In genomic region chr10:7027237-7027912, GRCh38 we compare ENCODE assay signal across 13 cellular contexts.
A peak's percentile ranks its signal among the peaks of the same experiment; 100 is the strongest.
DNase-seq lines count a peak whose midpoint lies in the region; ATAC-seq and TF ChIP-seq lines count a peak whose summit lies in the region.
"Had no signal": no experiment of that assay in that cellular context is flagged by ENCODE, and none has a peak within 500 bp of the region (broad histone marks: within the 10 kb centered on the region; RNA-seq: fewer than 3 reads in every experiment).

No MANE protein-coding gene starts in this region.

- no peak for TF ChIP-seq CTCF in natural killer cell (IDR thresholded peaks at IDR 0.05)

- H3K27me3 Mint-ChIP-seq in activated CD8-positive, alpha-beta memory T cell treated with anti-CD3 and anti-CD28 coated beads, Interleukin-2, amount 10 ng/mL, durations not matched to agents 7 days and 5 days: no peaks in the 10 kb centered on the region
- no peaks in the 10 kb centered on the region for H3K27me3 Mint-ChIP-seq in activated T-helper 17 cell treated with anti-CD3 and anti-CD28 coated beads, Interleukin-2, amount 50 U/mL, for 72 hours
- no peaks in the 10 kb centered on the region for H3K27me3 Mint-ChIP-seq in natural killer cell (ENCODE audit: low read depth in 2 of 2)
- no peaks in the 10 kb centered on the region for H3K27me3 Mint-ChIP-seq in activated naive CD4-positive, alpha-beta T cell treated with anti-CD3 and anti-CD28 coated beads for 36 hours (ENCODE audit: low read depth)
- H3K27me3 Mint-ChIP-seq: B cell; CD4-positive, alpha-beta T cell had no signal

- no peak overlapping the region for H3K4me3 Mint-ChIP-seq in activated CD8-positive, alpha-beta memory T cell treated with anti-CD3 and anti-CD28 coated beads, Interleukin-2, amount 10 ng/mL, durations not matched to agents 7 days and 5 days
- H3K4me3 Mint-ChIP-seq in activated T-helper 17 cell treated with anti-CD3 and anti-CD28 coated beads, Interleukin-2, amount 50 U/mL, for 72 hours: no peak overlapping the region
- H3K4me3 Mint-ChIP-seq in natural killer cell: peak overlapping the region; percentile 90
- no peak overlapping the region for H3K4me3 Mint-ChIP-seq in activated naive CD4-positive, alpha-beta T cell treated with anti-CD3 and anti-CD28 coated beads for 36 hours
- H3K4me3 Mint-ChIP-seq: B cell; CD4-positive, alpha-beta T cell had no signal

- peak overlapping the region; percentile 8 for H3K27ac Mint-ChIP-seq in activated CD8-positive, alpha-beta memory T cell treated with anti-CD3 and anti-CD28 coated beads, Interleukin-2, amount 10 ng/mL, durations not matched to agents 7 days and 5 days
- peak overlapping the region; percentile 15 for H3K27ac Mint-ChIP-seq in activated T-helper 17 cell treated with anti-CD3 and anti-CD28 coated beads, Interleukin-2, amount 50 U/mL, for 72 hours
- peak overlapping the region; percentile 93 for H3K27ac Mint-ChIP-seq in natural killer cell
- no peak overlapping the region for H3K27ac Mint-ChIP-seq in activated naive CD4-positive, alpha-beta T cell treated with anti-CD3 and anti-CD28 coated beads for 36 hours
- H3K27ac Mint-ChIP-seq: B cell; CD4-positive, alpha-beta T cell had no signal

- no peak for DNase-seq in activated CD8-positive, alpha-beta memory T cell treated with anti-CD3 and anti-CD28 coated beads, Interleukin-2, amount 10 ng/mL, durations not matched to agents 7 days and 5 days
- DNase-seq in activated CD8-positive, alpha-beta memory T cell treated with anti-CD3 and anti-CD28 coated beads for 24 hours: no peak
- no peak for DNase-seq in natural killer cell
- no peak for DNase-seq in NCI-H128 (lab: John Stamatoyannopoulos, UW; ENCODE audit: unreplicated experiment)
- DNase-seq in activated naive CD4-positive, alpha-beta T cell treated with anti-CD3 and anti-CD28 coated beads for 36 hours: no peak
- DNase-seq in stimulated activated CD4-positive, alpha-beta T cell treated with anti-CD3 and anti-CD28 coated beads, Interleukin-4, amount 100 ng/mL, for 24 hours: no peak
- DNase-seq: C1 segment of cervical spinal cord; CD4-positive, alpha-beta T cell; DMS79 had no signal

- peaks cover 57% of the 10 kb centered on the region for H3K4me1 Mint-ChIP-seq in activated CD8-positive, alpha-beta memory T cell treated with anti-CD3 and anti-CD28 coated beads, Interleukin-2, amount 10 ng/mL, durations not matched to agents 7 days and 5 days
- peaks cover 19% of the 10 kb centered on the region for H3K4me1 Mint-ChIP-seq in activated T-helper 17 cell treated with anti-CD3 and anti-CD28 coated beads, Interleukin-2, amount 50 U/mL, for 72 hours
- peaks cover 69 to 72% of the 10 kb centered on the region in 2 donors for H3K4me1 Mint-ChIP-seq in natural killer cell
- H3K4me1 Mint-ChIP-seq in activated naive CD4-positive, alpha-beta T cell treated with anti-CD3 and anti-CD28 coated beads for 36 hours (ENCODE audit: low read depth): peaks cover 18% of the 10 kb centered on the region
- H3K4me1 Mint-ChIP-seq: B cell had no signal

- peaks cover 2% of the 10 kb centered on the region for H3K9me3 Mint-ChIP-seq in activated CD8-positive, alpha-beta memory T cell treated with anti-CD3 and anti-CD28 coated beads, Interleukin-2, amount 10 ng/mL, durations not matched to agents 7 days and 5 days (ENCODE audit: low read depth)
- peaks cover 5% of the 10 kb centered on the region for H3K9me3 Mint-ChIP-seq in activated T-helper 17 cell treated with anti-CD3 and anti-CD28 coated beads, Interleukin-2, amount 50 U/mL, for 72 hours
- H3K9me3 Mint-ChIP-seq in natural killer cell: peaks cover 8 to 13% of the 10 kb centered on the region in 2 donors
- no peaks in the 10 kb centered on the region for H3K9me3 Mint-ChIP-seq in activated naive CD4-positive, alpha-beta T cell treated with anti-CD3 and anti-CD28 coated beads for 36 hours
- H3K9me3 Mint-ChIP-seq: CD4-positive, alpha-beta T cell had no signal

- ATAC-seq in activated CD8-positive, alpha-beta memory T cell treated with anti-CD3 and anti-CD28 coated beads, Interleukin-2, amount 10 ng/mL, durations not matched to agents 7 days and 5 days: no peak
- no peak for ATAC-seq in activated T-helper 17 cell treated with anti-CD3 and anti-CD28 coated beads, Interleukin-2, amount 50 U/mL, for 72 hours (replicated peaks)
- ATAC-seq in natural killer cell: no peak
- ATAC-seq: GM12878, HCT116 had no signal

- H3K36me3 Mint-ChIP-seq in activated CD8-positive, alpha-beta memory T cell treated with anti-CD3 and anti-CD28 coated beads, Interleukin-2, amount 10 ng/mL, durations not matched to agents 7 days and 5 days: peaks cover 29% of the 10 kb centered on the region
- no peaks in the 10 kb centered on the region for H3K36me3 Mint-ChIP-seq in activated T-helper 17 cell treated with anti-CD3 and anti-CD28 coated beads, Interleukin-2, amount 50 U/mL, for 72 hours (ENCODE audit: low read depth)
- H3K36me3 Mint-ChIP-seq in natural killer cell: peaks cover 9% of the 10 kb centered on the region
- H3K36me3 Mint-ChIP-seq in activated naive CD4-positive, alpha-beta T cell treated with anti-CD3 and anti-CD28 coated beads for 36 hours (ENCODE audit: low read depth): no peaks in the 10 kb centered on the region

- intact Hi-C loops in natural killer cell (cut with micrococcal nuclease): no loop called here
- intact Hi-C loops in activated naive CD4-positive, alpha-beta T cell treated with anti-CD3 and anti-CD28 coated beads for 36 hours (cut with micrococcal nuclease): no loop called here

- CTCF ChIA-PET in activated CD8-positive, alpha-beta memory T cell treated with anti-CD3 and anti-CD28 coated beads, Interleukin-2, amount 10 ng/mL, durations not matched to agents 7 days and 5 days (lab: Charles Lee): interaction anchor here (0.8 to 2.7 kb wide), 7 partner anchors 8 to 107 kb away, joined by 3 to 13 read pairs (median 4); no protein-coding TSS in a partner anchor
- CTCF ChIA-PET in activated naive CD4-positive, alpha-beta T cell treated with anti-CD3 and anti-CD28 coated beads for 36 hours (lab: Charles Lee): interaction anchor here (0.7 to 1.8 kb wide), 4 partner anchors 36 to 99 kb away, joined by 3 to 6 read pairs (median 4); no protein-coding TSS in a partner anchor
